34 cellular contexts compared by ENCODE assay signal in the genomic region with DNA sequence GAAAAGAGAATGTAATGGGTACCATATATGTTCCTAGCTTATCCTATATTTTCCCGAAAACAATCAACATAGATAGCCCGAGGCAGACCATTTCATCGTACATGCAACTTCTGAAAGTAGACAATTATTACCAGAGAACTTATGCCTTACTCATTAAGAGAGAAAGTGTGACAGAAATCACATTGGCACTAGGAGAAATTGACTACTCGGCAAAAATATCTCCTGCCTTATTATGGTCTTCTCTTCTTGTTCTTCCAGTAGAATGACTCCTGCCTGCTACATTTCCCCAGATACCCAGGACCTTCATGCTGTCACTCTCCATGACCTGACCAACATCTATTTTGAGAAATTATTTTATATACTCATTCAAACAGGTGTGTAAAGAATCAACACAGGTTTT.
"Had no signal": no experiment of that assay in that cellular context is flagged by ENCODE, and none has a peak within 500 bp of the region (broad histone marks: within the 10 kb centered on the region; RNA-seq: fewer than 3 reads in every experiment).

No MANE protein-coding gene starts in this region.

- H3K4me3 ChIP-seq: MG63 had no signal

- H3K36me3 ChIP-seq: MG63 had no signal

- H3K27me3 ChIP-seq: MG63 had no signal

- DNase-seq: Karpas-422, Kasumi-1, MG63, MM.1S, MV-4-11, NCI-H1048, NCI-H1092, NCI-H1092 treated with DMSO at 0.1 percent for 48 hours, NCI-H1105, NCI-H1105 treated with DMSO at 0.1 percent for 48 hours, NCI-H1417, NCI-H1417 treated with DMSO at 0.1 percent for 48 hours, NCI-H1436, NCI-H1436 treated with DMSO at 0.1 percent for 48 hours, NCI-H146, NCI-H1694, NCI-H1694 treated with DMSO at 0.1 percent for 48 hours, NCI-H187, NCI-H187 treated with DMSO at 0.1 percent for 48 hours, NCI-H1930, NCI-H2029, NCI-H2029 treated with DMSO at 0.1 percent for 48 hours, NCI-H2081 treated with DMSO at 0.1 percent for 48 hours, NCI-H2107, NCI-H2171, NCI-H2171 treated with DMSO at 0.1 percent for 48 hours, NCI-H2227 treated with DMSO at 0.1 percent for 48 hours, NCI-H226, NCI-H345, NCI-H446, NCI-H446 treated with DMSO at 0.1 percent for 48 hours, NCI-H510A, NCI-H510A treated with DMSO at 0.1 percent for 48 hours, NCI-H524 had no signal

- H3K9me3 ChIP-seq: MG63 had no signal
